ENCODE assay signal across 8 cellular contexts in the genomic region with DNA sequence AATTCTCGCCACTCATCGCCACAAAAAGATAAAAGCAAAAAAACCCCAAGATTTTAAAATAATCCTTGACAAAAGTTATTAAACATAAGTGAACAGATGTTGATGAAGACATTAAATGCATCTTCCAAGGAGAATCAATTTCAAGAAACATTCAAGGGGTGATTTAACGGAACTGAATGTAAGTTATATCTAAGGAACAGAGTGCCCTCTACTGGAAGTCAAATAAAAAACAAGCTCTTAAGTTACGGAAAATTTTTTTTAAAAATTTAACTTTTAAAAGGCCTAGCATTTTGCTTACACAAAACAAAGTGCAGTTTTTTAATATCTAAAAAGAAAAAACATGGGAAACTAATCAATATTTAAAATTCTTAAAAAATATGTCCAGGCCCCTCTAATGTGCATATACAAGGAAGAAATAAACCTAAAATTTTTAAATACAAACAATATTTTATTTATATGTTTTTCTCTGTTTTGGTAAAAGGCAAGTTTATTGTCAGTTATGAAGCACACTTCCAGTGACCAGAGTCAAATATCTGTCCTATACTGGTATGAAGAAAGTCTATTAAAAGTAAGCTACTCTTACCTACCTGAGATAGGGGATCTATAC. TPM values are rescaled to one million over a fixed set of nuclear protein-coding genes. Genes with fewer than 3 reads are reported as not detected.
A peak's percentile ranks its signal among the peaks of the same experiment; 100 is the strongest.
DNase-seq lines count a peak whose midpoint lies in the region; ATAC-seq and TF ChIP-seq lines count a peak whose summit lies in the region.

No MANE protein-coding gene starts in this region.

- H3K9me3 Mint-ChIP-seq in Calu3 (ENCODE audit: low read depth, unreplicated experiment): no peaks in the 10 kb centered on the region

- no TSS peak for BruUV-seq in Calu3 (replicated peaks; lab: Mats Ljungman, UMichigan)

- peaks cover 0 to 21% of the 10 kb centered on the region in 2 donors for H3K36me3 ChIP-seq in adrenal gland (replicated peaks in 1 of 2)

- no peak overlapping the region for H3K27ac Mint-ChIP-seq in Calu3 (ENCODE audit: unreplicated experiment)

- H3K4me3 Mint-ChIP-seq in Calu3 (ENCODE audit: low read depth, unreplicated experiment): no peak overlapping the region

- H3K4me1 ChIP-seq in adrenal gland (replicated peaks in 1 of 2): no peaks in the 10 kb centered on the region

- 50 to 54% (median 51%) methylated on average over 4 of the region's 4 CpGs for WGBS in adrenal gland, 4 donors

- H3K27ac ChIP-seq in adrenal gland: no peak overlapping the region

- no peak overlapping the region for H3K4me3 ChIP-seq in adrenal gland

- ATAC-seq in left lobe of liver: peak; percentile 39
- no peak for ATAC-seq in HG02840 (IDR thresholded peaks at IDR 0.05; ENCODE audit: low FRiP score, unreplicated experiment)

- CTCF ChIA-PET in Calu3 (lab: Charles Lee): interaction anchor here (0.6 to 1.0 kb wide), 7 partner anchors 22 to 1025 kb away, joined by 3 to 5 read pairs (median 3); no protein-coding TSS in a partner anchor

- H3K36me3 Mint-ChIP-seq in Calu3 (ENCODE audit: insufficient read depth, unreplicated experiment): peaks cover 4% of the 10 kb centered on the region

- no peaks in the 10 kb centered on the region for H3K27me3 Mint-ChIP-seq in Calu3 (ENCODE audit: unreplicated experiment)

- no peaks in the 10 kb centered on the region for H3K4me1 Mint-ChIP-seq in Calu3 (ENCODE audit: low read depth, unreplicated experiment)

- H3K27me3 ChIP-seq in adrenal gland: no peaks in the 10 kb centered on the region

- H3K9me3 ChIP-seq in adrenal gland (replicated peaks in 1 of 3): no peaks in the 10 kb centered on the region

- no peak for DNase-seq in Calu3
- peak; percentile 68 to 88 for DNase-seq in Kasumi-1 (lab: John Stamatoyannopoulos, UW)
- DNase-seq in adrenal gland: no peak
- DNase-seq in left lobe of liver (ENCODE audit: low spot score): no peak
- no peak for DNase-seq in stimulated activated naive CD4-positive, alpha-beta T cell treated with Interleukin-2 at 50 U/mL for 16 hours (lab: John Stamatoyannopoulos, UW)
- DNase-seq in mesenteric fat pad (ENCODE audit: low spot score): no peak
- no peak for DNase-seq in GM19238 (ENCODE audit: insufficient read length, low spot score)

- TF ChIP-seq CTCF in Calu3 (IDR thresholded peaks at IDR 0.05; ENCODE audit: unreplicated experiment) (peak; percentile 21), adrenal gland (IDR thresholded peaks at IDR 0.05) (peak; percentile 36 to 61 (median 50))

- intact Hi-C loops in Calu3 (cut with micrococcal nuclease; ENCODE audit: unreplicated experiment) (loop anchor here (5.0 to 10.0 kb wide), 3 partner anchors 273 to 520 kb away; no protein-coding TSS in a partner anchor), adrenal gland (cut with DNase I) (loop anchor here in 1 of 2 donors (10.0 kb wide), 1 partner anchor 300 kb away; no protein-coding TSS in a partner anchor)

- TF ChIP-seq POLR2A in adrenal gland (IDR thresholded peaks at IDR 0.05): no peak

RNA-seq across cellular contexts. Expression of a gene that starts 28.0 kb away (rescaled TPM):
- total RNA-seq in Calu3 (2022): 15.3 and 17.7 TPM in 2 replicates
- 10 to 100 TPM in 5 of 8 donors, 1 to 10 TPM in 3; 5.9 to 17.1 (median 10.9) TPM for total RNA-seq in adrenal gland
- polyA plus RNA-seq in adrenal gland: 10 to 100 TPM in 1 of 3 donors, 1 to 10 TPM in 2; 6.7 to 11.8 (median 9.6) TPM
- 2.3 TPM for total RNA-seq in left lobe of liver
- total RNA-seq in mesenteric fat pad: 10.1 TPM

Comparison
In these comparisons a context has a peak if more than half of its experiments do, and no peak if none do; other contexts are left out.
1. DNase-seq: peak in Kasumi-1 (2 of 2); none in Calu3 (single experiment), adrenal gland (0 of 7), left lobe of liver (single experiment), stimulated activated naive CD4-positive, alpha-beta T cell treated with Interleukin-2 at 50 U/mL for 16 hours (single experiment), mesenteric fat pad (single experiment) and GM19238 (single experiment).